Comparison of ENCODE assay signal across 8 cellular contexts in genomic region chr19:57351867-57352266, GRCh38. TPM values are rescaled to one million over a fixed set of nuclear protein-coding genes. Genes with fewer than 3 reads are reported as not detected.
DNase-seq lines count a peak whose midpoint lies in the region; ATAC-seq and TF ChIP-seq lines count a peak whose summit lies in the region.

No MANE protein-coding gene starts in this region.

- TF ChIP-seq CTCF in GM12864 (IDR thresholded peaks at IDR 0.05; ENCODE audit: low read depth, low read length, missing control alignments) (no peak), RWPE1 (conservative IDR thresholded peaks at IDR 0.05; ENCODE audit: low read depth) (no peak), fibroblast of mammary gland (conservative IDR thresholded peaks at IDR 0.05; ENCODE audit: control insufficient read depth, insufficient read depth, low read depth, low read length) (peak; percentile 5), progenitor cell of endocrine pancreas (IDR thresholded peaks at IDR 0.05; ENCODE audit: unreplicated experiment) (no peak)

- H3K27ac Mint-ChIP-seq in progenitor cell of endocrine pancreas: peak overlapping the region; percentile 94

- peaks cover 31% of the 10 kb centered on the region for H3K36me3 Mint-ChIP-seq in progenitor cell of endocrine pancreas (ENCODE audit: insufficient read depth)

- peaks cover 26% of the 10 kb centered on the region for H3K4me1 Mint-ChIP-seq in progenitor cell of endocrine pancreas (ENCODE audit: low read depth)

- CTCF ChIA-PET in RWPE1 (lab: Yijun Ruan, JAX): interaction anchor here (0.6 kb wide), 1 partner anchor 15 kb away, joined by 3 read pairs; no protein-coding TSS in a partner anchor

- peak overlapping the region; percentile 71 for H3K27ac ChIP-seq in RWPE1

- H3K9me3 Mint-ChIP-seq in progenitor cell of endocrine pancreas (ENCODE audit: low read depth): no peaks in the 10 kb centered on the region

- H3K27me3 Mint-ChIP-seq in progenitor cell of endocrine pancreas: peaks cover 11% of the 10 kb centered on the region

- ATAC-seq in GM21786 (IDR thresholded peaks at IDR 0.05; ENCODE audit: unreplicated experiment) (no peak), GM19452 (IDR thresholded peaks at IDR 0.05; ENCODE audit: unreplicated experiment) (no peak)

- POLR2A ChIA-PET in RWPE1 (lab: Yijun Ruan, JAX; ENCODE audit: low non-redundant PET): no interaction called here

- H3K4me3 ChIP-seq in GM12864 (ENCODE audit: low read depth, low read length): peak overlapping the region; percentile 92
- peak overlapping the region; percentile 98 for H3K4me3 ChIP-seq in fibroblast of mammary gland (ENCODE audit: control insufficient read depth, low read depth, low read length)

- peak overlapping the region; percentile 97 for H3K4me3 Mint-ChIP-seq in progenitor cell of endocrine pancreas (ENCODE audit: low read depth)

- no peak for DNase-seq in GM12864 (ENCODE audit: low read depth)
- no peak for DNase-seq in RWPE1 (ENCODE audit: low spot score)
- DNase-seq in fibroblast of mammary gland (ENCODE audit: low read depth): peak; percentile 15
- no peak for DNase-seq in progenitor cell of endocrine pancreas (ENCODE audit: low spot score, unreplicated experiment)
- no peak for DNase-seq in ureter (ENCODE audit: low spot score)
- no peak for DNase-seq in NOMO-1 (lab: John Stamatoyannopoulos, UW; ENCODE audit: unreplicated experiment in 2 of 2)

RNA-seq across cellular contexts. Expression of gene ZNF304, which starts 0.8 kb away (rescaled TPM):
- total RNA-seq in progenitor cell of endocrine pancreas (11.8 TPM in 2 replicates), ureter (13.6 TPM)

RNA-seq across cellular contexts. Expression of gene TRAPPC2B, which starts 11.5 kb away (rescaled TPM):
- total RNA-seq in progenitor cell of endocrine pancreas (12.9 and 13.9 TPM in 2 replicates), ureter (7.6 TPM)

RNA-seq across cellular contexts. Expression of gene ZNF547, which starts 11.5 kb away (rescaled TPM):
- total RNA-seq in progenitor cell of endocrine pancreas: 5.7 and 6.1 TPM in 2 replicates
- total RNA-seq in ureter: 4.5 TPM

RNA-seq across cellular contexts. Expression of gene ZNF543, which starts 31.6 kb away (rescaled TPM):
- total RNA-seq in progenitor cell of endocrine pancreas (10.1 and 10.5 TPM in 2 replicates), ureter (11.7 TPM)

RNA-seq across cellular contexts. Expression of gene ZNF548, which starts 37.8 kb away (rescaled TPM):
- total RNA-seq in progenitor cell of endocrine pancreas: 30.7 and 31.9 TPM in 2 replicates
- 23.8 TPM for total RNA-seq in ureter
